In the genomic region with DNA sequence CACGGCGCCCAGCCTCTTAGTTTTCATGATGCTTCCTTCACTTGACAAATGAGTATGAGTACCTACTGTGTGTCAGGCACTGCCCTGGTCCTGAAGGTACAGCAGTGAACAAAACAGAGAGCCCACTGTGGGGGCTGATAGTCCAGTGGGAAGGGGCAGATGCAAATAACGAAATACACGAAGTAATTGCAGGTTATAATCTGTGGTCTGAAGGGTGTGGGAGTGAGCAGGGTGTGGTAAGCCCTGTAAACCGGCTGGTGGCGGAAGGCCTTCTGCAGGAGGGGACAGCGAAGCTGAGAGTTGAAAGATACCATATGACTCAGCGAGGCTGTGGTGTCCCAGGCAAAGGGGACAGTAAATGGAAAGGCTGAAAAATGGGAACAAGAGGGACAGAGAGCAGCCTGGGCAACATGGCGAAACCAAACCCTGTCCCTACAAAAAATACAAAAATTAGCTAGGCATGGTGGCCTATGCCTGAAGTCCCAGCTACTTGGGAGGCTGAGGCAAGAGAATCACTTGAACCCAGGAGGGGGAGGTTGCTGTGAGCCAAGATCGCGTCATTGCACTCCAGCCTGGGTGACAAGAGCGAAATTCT, we compare ENCODE assay signal across 8 cellular contexts.
DNase-seq lines count a peak whose midpoint lies in the region; ATAC-seq and TF ChIP-seq lines count a peak whose summit lies in the region.

No MANE protein-coding gene starts in this region.

- H3K27me3 Mint-ChIP-seq in CD14-positive monocyte (ENCODE audit: low read depth in 3 of 3): peaks cover 12 to 14% (median 12%) of the 10 kb centered on the region in 3 donors
- H3K27me3 Mint-ChIP-seq in activated CD4-positive, alpha-beta memory T cell treated with anti-CD3 and anti-CD28 coated beads, Interleukin-2, amount 10 ng/mL, durations not matched to agents 7 days and 5 days: no peaks in the 10 kb centered on the region

- CTCF ChIA-PET in activated CD4-positive, alpha-beta memory T cell treated with anti-CD3 and anti-CD28 coated beads, Interleukin-2, amount 10 ng/mL, durations not matched to agents 7 days and 5 days (lab: Charles Lee): interaction anchor here (0.6 to 5.6 kb wide), 16 partner anchors 10 to 373 kb away, joined by 3 to 28 read pairs (median 4); a partner anchor contains a TSS

- no peak for TF ChIP-seq CTCF in CD14-positive monocyte (IDR thresholded peaks at IDR 0.05)

- H3K4me1 Mint-ChIP-seq in CD14-positive monocyte: peaks cover 14% of the 10 kb centered on the region
- H3K4me1 Mint-ChIP-seq in activated CD4-positive, alpha-beta memory T cell treated with anti-CD3 and anti-CD28 coated beads, Interleukin-2, amount 10 ng/mL, durations not matched to agents 7 days and 5 days: peaks cover 76% of the 10 kb centered on the region

- no peaks in the 10 kb centered on the region for H3K36me3 ChIP-seq in MG63

- H3K4me3 ChIP-seq in MG63: no peak overlapping the region

- no peaks in the 10 kb centered on the region; the same call in 1 of the 2 replicates for H3K9me3 ChIP-seq in MG63

- H3K36me3 Mint-ChIP-seq in CD14-positive monocyte: no peaks in the 10 kb centered on the region
- H3K36me3 Mint-ChIP-seq in activated CD4-positive, alpha-beta memory T cell treated with anti-CD3 and anti-CD28 coated beads, Interleukin-2, amount 10 ng/mL, durations not matched to agents 7 days and 5 days (ENCODE audit: low read depth): peaks cover 6% of the 10 kb centered on the region

- intact Hi-C loops in CD14-positive monocyte (cut with micrococcal nuclease): no loop called here

- peaks cover 0 to 3% (median 0%) of the 10 kb centered on the region in 7 donors for H3K9me3 Mint-ChIP-seq in CD14-positive monocyte
- H3K9me3 Mint-ChIP-seq in activated CD4-positive, alpha-beta memory T cell treated with anti-CD3 and anti-CD28 coated beads, Interleukin-2, amount 10 ng/mL, durations not matched to agents 7 days and 5 days: no peaks in the 10 kb centered on the region

- peak overlapping the region in 1 of 2 donors; percentile 75 for H3K4me3 Mint-ChIP-seq in CD14-positive monocyte
- peak overlapping the region; percentile 46 for H3K4me3 Mint-ChIP-seq in activated CD4-positive, alpha-beta memory T cell treated with anti-CD3 and anti-CD28 coated beads, Interleukin-2, amount 10 ng/mL, durations not matched to agents 7 days and 5 days

- DNase-seq in CD14-positive monocyte (ENCODE audit: low spot score) (no peak), NCI-H1092 treated with DMSO at 0.1 percent for 48 hours (lab: John Stamatoyannopoulos, UW) (no peak), MG63 (no peak), NCI-H187 treated with DMSO at 0.1 percent for 48 hours (lab: John Stamatoyannopoulos, UW) (no peak), hypothalamus (lab: John Stamatoyannopoulos, UW) (no peak)
- DNase-seq in activated CD4-positive, alpha-beta memory T cell treated with anti-CD3 and anti-CD28 coated beads, Interleukin-2, amount 10 ng/mL, durations not matched to agents 7 days and 5 days: peak; percentile 83

- ATAC-seq in GM18870 (IDR thresholded peaks at IDR 0.05; ENCODE audit: unreplicated experiment) (peak; percentile 43), HG03460 (IDR thresholded peaks at IDR 0.05; ENCODE audit: unreplicated experiment) (peak; percentile 40)

- H3K27me3 ChIP-seq in MG63: no peaks in the 10 kb centered on the region

- H3K27ac Mint-ChIP-seq in CD14-positive monocyte: peak overlapping the region in 6 of 7 donors; percentile 1 to 82 (median 60)
- H3K27ac Mint-ChIP-seq in activated CD4-positive, alpha-beta memory T cell treated with anti-CD3 and anti-CD28 coated beads, Interleukin-2, amount 10 ng/mL, durations not matched to agents 7 days and 5 days: peak overlapping the region; percentile 92

- POLR2A ChIA-PET in activated CD4-positive, alpha-beta memory T cell treated with anti-CD3 and anti-CD28 coated beads, Interleukin-2, amount 10 ng/mL, durations not matched to agents 7 days and 5 days (lab: Charles Lee): interaction anchor here (0.5 to 2.6 kb wide), 13 partner anchors 12 to 154 kb away, joined by 3 to 24 read pairs (median 3); a partner anchor contains a TSS
